ENCODE assay signal across 9 cellular contexts in genomic region chr1:159945483-159946241, GRCh38. TPM values are rescaled to one million over a fixed set of nuclear protein-coding genes. Genes with fewer than 3 reads are reported as not detected.
DNase-seq lines count a peak whose midpoint lies in the region; ATAC-seq, FAIRE-seq and TF ChIP-seq lines count a peak whose summit lies in the region.
"Had no signal": no experiment of that assay in that cellular context is flagged by ENCODE, and none has a peak within 500 bp of the region (broad histone marks: within the 10 kb centered on the region; RNA-seq: fewer than 3 reads in every experiment).

Gene IGSF9 (minus strand): TSS chr1:159945613. CDS start chr1:159943454, 2,159 bp downstream.

- no peaks in the 10 kb centered on the region for H3K9me3 Mint-ChIP-seq in activated naive CD4-positive, alpha-beta T cell treated with anti-CD3 and anti-CD28 coated beads, Interleukin-2, amount 50 U/mL, for 72 hours

- no peak for FAIRE-seq in pancreas (lab: Jason Lieb, UNC)

- peak within 1 kb of the TSS; percentile 81 for H2AFZ ChIP-seq in KMS-11 (ENCODE audit: low read depth)

- peak; percentile 40 for DNase-seq in GM12865 (ENCODE audit: low read depth)
- peak; percentile 58 to 76 for DNase-seq in SJSA1 (ENCODE audit: low read depth in 1 of 2, low spot score in 2 of 2)
- peak in 1 of 2 donors; percentile 56 for DNase-seq in activated naive CD4-positive, alpha-beta T cell treated with anti-CD3 and anti-CD28 coated beads, Interleukin-2, amount 50 U/mL, for 72 hours (ENCODE audit: low spot score in 2 of 2)
- DNase-seq in cardiac muscle cell (ENCODE audit: low read depth in 1 of 2, low spot score in 1 of 2): peak; percentile 86 to 95
- peak; percentile 87 to 96 (median 92) for DNase-seq in pancreas

- 2 to 3% methylated on average over 51 to 58 of the region's 58 CpGs for WGBS in pancreas, 2 donors
- WGBS in thymus: 3% methylated on average over 58 of the region's 58 CpGs

- H3K27me3 ChIP-seq in KMS-11 (ENCODE audit: insufficient read depth, low read depth) (peaks cover 25% of the 10 kb centered on the region; the same call in 1 of the 2 replicates), SJSA1 (replicated peaks) (peaks cover 47% of the 10 kb centered on the region), cardiac muscle cell (no peaks in the 10 kb centered on the region), pancreas (no peaks in the 10 kb centered on the region), thymus (ENCODE audit: control insufficient read depth, insufficient read depth) (peaks cover 3% of the 10 kb centered on the region)

- H3K9ac ChIP-seq in KMS-11: peak within 1 kb of the TSS; percentile 66

- H3K4me2 ChIP-seq in KMS-11: peak within 1 kb of the TSS; percentile 69

- no peak within 1 kb of the TSS for H3K27ac Mint-ChIP-seq in activated naive CD4-positive, alpha-beta T cell treated with anti-CD3 and anti-CD28 coated beads, Interleukin-2, amount 50 U/mL, for 72 hours

- peak; percentile 70 to 90 for ATAC-seq in activated naive CD4-positive, alpha-beta T cell treated with anti-CD3 and anti-CD28 coated beads, Interleukin-2, amount 50 U/mL, for 72 hours
- ATAC-seq in pancreas (peak; percentile 91 to 94 (median 92)), HG03139 (IDR thresholded peaks at IDR 0.05; ENCODE audit: unreplicated experiment) (no peak)

- no peaks in the 10 kb centered on the region for H3K9me3 ChIP-seq in SJSA1 (replicated peaks)
- no peaks in the 10 kb centered on the region for H3K9me3 ChIP-seq in cardiac muscle cell (ENCODE audit: low read depth)
- H3K9me3 ChIP-seq in pancreas: no peaks in the 10 kb centered on the region
- no peaks in the 10 kb centered on the region for H3K9me3 ChIP-seq in thymus (ENCODE audit: control insufficient read depth)
- H3K9me3 ChIP-seq: neutrophil had no signal

- H3K4me1 ChIP-seq in KMS-11 (ENCODE audit: low read depth, poor library complexity, severe bottlenecking) (peaks cover 5% of the 10 kb centered on the region), SJSA1 (replicated peaks) (peaks cover 7% of the 10 kb centered on the region), cardiac muscle cell (ENCODE audit: low read depth) (no peaks in the 10 kb centered on the region), pancreas (peaks cover 3 to 12% (median 4%) of the 10 kb centered on the region in 3 donors), thymus (ENCODE audit: control insufficient read depth, insufficient read depth, low read length) (peaks cover 6% of the 10 kb centered on the region)

- H3K27ac ChIP-seq in KMS-11: no peak within 1 kb of the TSS
- no peak within 1 kb of the TSS for H3K27ac ChIP-seq in SJSA1
- no peak within 1 kb of the TSS for H3K27ac ChIP-seq in cardiac muscle cell
- peak within 1 kb of the TSS; percentile 44 to 84 (median 70) for H3K27ac ChIP-seq in pancreas
- no peak within 1 kb of the TSS for H3K27ac ChIP-seq in thymus (ENCODE audit: low read depth)
- H3K27ac ChIP-seq: neutrophil had no signal

- H3K79me2 ChIP-seq in KMS-11 (ENCODE audit: insufficient read depth, low read depth): no peaks in the 10 kb centered on the region

- no peaks in the 10 kb centered on the region for H3K36me3 Mint-ChIP-seq in activated naive CD4-positive, alpha-beta T cell treated with anti-CD3 and anti-CD28 coated beads, Interleukin-2, amount 50 U/mL, for 72 hours

- intact Hi-C loops in pancreas (cut with DNase I): loop anchor here in 1 of 3 donors (2.0 kb wide), 1 partner anchor 57 kb away; no protein-coding TSS in a partner anchor

- TF ChIP-seq CTCF in GM12865 (IDR thresholded peaks at IDR 0.05; ENCODE audit: insufficient read depth, low read depth, low read length, missing control alignments) (no peak), KMS-11 (conservative IDR thresholded peaks at IDR 0.05; ENCODE audit: low read depth, low read length) (peak; percentile 75), cardiac muscle cell (IDR thresholded peaks at IDR 0.05; ENCODE audit: low read depth, low read length) (peak; percentile 49), pancreas (IDR thresholded peaks at IDR 0.05) (peak in 3 of 4 donors; percentile 13 to 22 (median 20))

- no peaks in the 10 kb centered on the region for H3K36me3 ChIP-seq in KMS-11 (ENCODE audit: insufficient read depth)
- no peaks in the 10 kb centered on the region for H3K36me3 ChIP-seq in SJSA1
- H3K36me3 ChIP-seq in cardiac muscle cell: no peaks in the 10 kb centered on the region
- H3K36me3 ChIP-seq in pancreas: no peaks in the 10 kb centered on the region
- H3K36me3 ChIP-seq in thymus (ENCODE audit: control insufficient read depth, insufficient read depth): no peaks in the 10 kb centered on the region
- H3K36me3 ChIP-seq: neutrophil had no signal

- H3K4me3 ChIP-seq in GM12865 (ENCODE audit: low read depth, low read length) (no peak within 1 kb of the TSS), KMS-11 (IDR thresholded peaks at IDR 0.05; ENCODE audit: insufficient read depth, low read depth, low read length) (peak within 1 kb of the TSS; percentile 97), SJSA1 (no peak within 1 kb of the TSS), cardiac muscle cell (peak within 1 kb of the TSS; percentile 38), pancreas (peak within 1 kb of the TSS; percentile 7 to 57 (median 56)), thymus (ENCODE audit: low read length) (peak within 1 kb of the TSS; percentile 37)

- no peaks in the 10 kb centered on the region for H4K20me1 ChIP-seq in KMS-11 (ENCODE audit: insufficient read depth)

RNA-seq across cellular contexts. Expression of gene IGSF9, which starts in this region (rescaled TPM):
- 0.16 TPM in 1 of 2 replicates, not detected in the other for total RNA-seq in SJSA1 (2014; rRNA removed; shearing (Covaris generic))
- not detected for total RNA-seq in activated naive CD4-positive, alpha-beta T cell treated with anti-CD3 and anti-CD28 coated beads, Interleukin-2, amount 50 U/mL, for 72 hours
- 1.7 and 4.1 TPM in 2 replicates for total RNA-seq in cardiac muscle cell
- 2.3 and 4.2 TPM in 2 replicates for polyA plus RNA-seq in cardiac muscle cell
- 1 to 10 TPM in 5 of 6 donors, under 1 TPM in 1; 0.83 to 4.3 (median 1.5) TPM for total RNA-seq in pancreas
- 1 to 10 TPM; 3.0 to 5.4 TPM for polyA plus RNA-seq in pancreas
- 4.1 TPM for polyA plus RNA-seq in thymus

Comparison
In these comparisons a context has a peak if more than half of its experiments do, and no peak if none do; other contexts are left out.
1. Peak in DNase-seq in SJSA1; RNA of the gene not detected or under 1 TPM.
2. Peak in ATAC-seq in activated naive CD4-positive, alpha-beta T cell treated with anti-CD3 and anti-CD28 coated beads, Interleukin-2, amount 50 U/mL, for 72 hours; RNA of the gene not detected or under 1 TPM.
3. H3K4me3 ChIP-seq: peak in KMS-11 (single experiment), cardiac muscle cell (single experiment), pancreas (4 of 4) and thymus (single experiment); none in GM12865 (single experiment) and SJSA1 (single experiment).
4. H3K27ac ChIP-seq: peak in pancreas (4 of 4); none in KMS-11 (single experiment), SJSA1 (single experiment), cardiac muscle cell (single experiment) and thymus (single experiment).